20 cellular contexts compared by ENCODE assay signal in the genomic region with DNA sequence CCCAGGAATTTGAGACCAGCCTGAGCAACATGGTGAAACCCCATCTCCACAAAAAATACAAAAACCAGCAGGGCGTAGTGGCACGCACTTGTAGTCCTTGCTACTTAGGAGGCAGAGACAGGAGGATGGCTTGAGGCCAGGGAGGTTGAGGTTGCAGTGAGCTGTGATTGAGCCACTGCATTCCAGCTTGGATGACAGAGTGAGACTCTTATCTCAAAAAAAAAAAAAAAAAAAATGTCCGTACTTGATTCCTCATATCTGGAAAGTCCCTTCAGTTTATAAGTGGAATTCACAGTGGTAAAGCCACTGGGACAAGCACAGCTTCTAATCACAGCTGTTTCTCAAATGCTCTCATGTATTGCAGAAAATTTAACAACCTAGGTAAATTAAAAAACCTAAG.
A peak's percentile ranks its signal among the peaks of the same experiment; 100 is the strongest.
DNase-seq lines count a peak whose midpoint lies in the region; ATAC-seq, FAIRE-seq and TF ChIP-seq lines count a peak whose summit lies in the region.
"Had no signal": no experiment of that assay in that cellular context is flagged by ENCODE, and none has a peak within 500 bp of the region (broad histone marks: within the 10 kb centered on the region; RNA-seq: fewer than 3 reads in every experiment).

No MANE protein-coding gene starts in this region.

- H3K36me3 ChIP-seq in pancreas = no peaks in the 10 kb centered on the region
- H3K36me3 ChIP-seq: suprapubic skin had no signal

- no peaks in the 10 kb centered on the region for H3K9me3 ChIP-seq in pancreas
- H3K9me3 ChIP-seq: BLaER1 treated with 17β-estradiol and CSF1 and Interleukin-3, amounts not matched to agents 10 nM and 100 nM; psoas muscle; SK-N-SH; suprapubic skin had no signal

- peaks cover 2% of the 10 kb centered on the region for H3K36me3 Mint-ChIP-seq in activated CD4-positive, alpha-beta T cell treated with anti-CD3 and anti-CD28 coated beads, Interleukin-2, amount 10 ng/mL, durations not matched to agents 7 days and 5 days (ENCODE audit: low read depth)
- H3K36me3 Mint-ChIP-seq: naive thymus-derived CD8-positive, alpha-beta T cell had no signal

- H3K27me3 ChIP-seq in pancreas = no peaks in the 10 kb centered on the region
- H3K27me3 ChIP-seq: BLaER1 treated with 17β-estradiol and CSF1 and Interleukin-3, amounts not matched to agents 10 nM and 100 nM had no signal

- H3K27ac ChIP-seq in pancreas (peak overlapping the region in 2 of 4 donors; percentile 81 to 89), substantia nigra (ENCODE audit: low read depth, low read length, poor library complexity, severe bottlenecking) (no peak overlapping the region)
- H3K27ac ChIP-seq: psoas muscle, suprapubic skin, VCaP had no signal

- CTCF ChIA-PET in activated CD4-positive, alpha-beta T cell treated with anti-CD3 and anti-CD28 coated beads, Interleukin-2, amount 10 ng/mL, durations not matched to agents 7 days and 5 days (lab: Charles Lee) = interaction anchor here (0.6 kb wide), 2 partner anchors 450 to 639 kb away, joined by 3 to 5 read pairs; no protein-coding TSS in a partner anchor

- peak; percentile 53 for DNase-seq in ELR (ENCODE audit: low read depth)
- peak; percentile 90 for DNase-seq in RPMI7951 (ENCODE audit: low read depth)
- peak; percentile 86 for DNase-seq in fibroblast of pulmonary artery (ENCODE audit: low read depth)
- no peak for DNase-seq in pancreas
- no peak for DNase-seq in activated CD4-positive, alpha-beta T cell treated with anti-CD3 and anti-CD28 coated beads, Interleukin-2, amount 10 ng/mL, durations not matched to agents 7 days and 5 days
- no peak for DNase-seq in substantia nigra (lab: John Stamatoyannopoulos, UW)
- DNase-seq: activated CD8-positive, alpha-beta memory T cell treated with anti-CD3 and anti-CD28 coated beads for 24 hours; activated effector memory CD4-positive, alpha-beta T cell treated with anti-CD3 and anti-CD28 coated beads, Interleukin-2, amount 50 U/mL, for 16 hours; glutamatergic neuron; naive thymus-derived CD8-positive, alpha-beta T cell; NCI-H1092 treated with DMSO at 0.1 percent for 48 hours; SK-N-SH had no signal

- no peaks in the 10 kb centered on the region for H3K9me3 Mint-ChIP-seq in activated CD4-positive, alpha-beta T cell treated with anti-CD3 and anti-CD28 coated beads, Interleukin-2, amount 10 ng/mL, durations not matched to agents 7 days and 5 days

- H3K27me3 Mint-ChIP-seq in activated CD4-positive, alpha-beta T cell treated with anti-CD3 and anti-CD28 coated beads, Interleukin-2, amount 10 ng/mL, durations not matched to agents 7 days and 5 days = peaks cover 21% of the 10 kb centered on the region
- H3K27me3 Mint-ChIP-seq: brain had no signal

- no peak for FAIRE-seq in pancreas (lab: Jason Lieb, UNC)
- FAIRE-seq: keratinocyte had no signal

- TF ChIP-seq CTCF in fibroblast of pulmonary artery (IDR thresholded peaks at IDR 0.05; ENCODE audit: low read length, missing control alignments) (no peak), pancreas (IDR thresholded peaks at IDR 0.05) (no peak)

- intact Hi-C loops in pancreas (cut with DNase I) = no loop called here

- WGBS in pancreas, 2 donors = 44 to 50% methylated on average over 3 of the region's 3 CpGs

- H3K4me3 ChIP-seq in fibroblast of pulmonary artery (replicated peaks; ENCODE audit: low read depth, low read length) (no peak overlapping the region), pancreas (no peak overlapping the region)
- H3K4me3 ChIP-seq: BLaER1 treated with 17β-estradiol and CSF1 and Interleukin-3, amounts not matched to agents 10 nM and 100 nM; suprapubic skin had no signal

- H3K4me1 Mint-ChIP-seq in activated CD4-positive, alpha-beta T cell treated with anti-CD3 and anti-CD28 coated beads, Interleukin-2, amount 10 ng/mL, durations not matched to agents 7 days and 5 days = peaks cover 21% of the 10 kb centered on the region

- peaks cover 5 to 7% (median 6%) of the 10 kb centered on the region in 3 donors for H3K4me1 ChIP-seq in pancreas

- H3K27ac Mint-ChIP-seq in activated CD4-positive, alpha-beta T cell treated with anti-CD3 and anti-CD28 coated beads, Interleukin-2, amount 10 ng/mL, durations not matched to agents 7 days and 5 days = no peak overlapping the region
- H3K27ac Mint-ChIP-seq: brain had no signal

- ATAC-seq in pancreas (peak in 3 of 4 donors; percentile 2 to 24 (median 9)), HG03442 (IDR thresholded peaks at IDR 0.05; ENCODE audit: unreplicated experiment) (no peak), GM18498 (IDR thresholded peaks at IDR 0.05; ENCODE audit: unreplicated experiment) (no peak)
- ATAC-seq: naive thymus-derived CD8-positive, alpha-beta T cell had no signal

- POLR2A ChIA-PET in activated CD4-positive, alpha-beta T cell treated with anti-CD3 and anti-CD28 coated beads, Interleukin-2, amount 10 ng/mL, durations not matched to agents 7 days and 5 days (lab: Charles Lee) = no interaction called here

- no peak overlapping the region for H3K4me3 Mint-ChIP-seq in activated CD4-positive, alpha-beta T cell treated with anti-CD3 and anti-CD28 coated beads, Interleukin-2, amount 10 ng/mL, durations not matched to agents 7 days and 5 days
- H3K4me3 Mint-ChIP-seq: brain had no signal

Comparison
In these comparisons a context has a peak if more than half of its experiments do, and no peak if none do; other contexts are left out.
1. DNase-seq: peak in ELR (single experiment), RPMI7951 (single experiment) and fibroblast of pulmonary artery (single experiment); none in pancreas (0 of 6), activated CD4-positive, alpha-beta T cell treated with anti-CD3 and anti-CD28 coated beads, Interleukin-2, amount 10 ng/mL, durations not matched to agents 7 days and 5 days (single experiment) and substantia nigra (0 of 49).
2. ATAC-seq: peak in pancreas (3 of 4); none in HG03442 (single experiment) and GM18498 (single experiment).